ENCODE assay signal across 9 cellular contexts in the genomic region with DNA sequence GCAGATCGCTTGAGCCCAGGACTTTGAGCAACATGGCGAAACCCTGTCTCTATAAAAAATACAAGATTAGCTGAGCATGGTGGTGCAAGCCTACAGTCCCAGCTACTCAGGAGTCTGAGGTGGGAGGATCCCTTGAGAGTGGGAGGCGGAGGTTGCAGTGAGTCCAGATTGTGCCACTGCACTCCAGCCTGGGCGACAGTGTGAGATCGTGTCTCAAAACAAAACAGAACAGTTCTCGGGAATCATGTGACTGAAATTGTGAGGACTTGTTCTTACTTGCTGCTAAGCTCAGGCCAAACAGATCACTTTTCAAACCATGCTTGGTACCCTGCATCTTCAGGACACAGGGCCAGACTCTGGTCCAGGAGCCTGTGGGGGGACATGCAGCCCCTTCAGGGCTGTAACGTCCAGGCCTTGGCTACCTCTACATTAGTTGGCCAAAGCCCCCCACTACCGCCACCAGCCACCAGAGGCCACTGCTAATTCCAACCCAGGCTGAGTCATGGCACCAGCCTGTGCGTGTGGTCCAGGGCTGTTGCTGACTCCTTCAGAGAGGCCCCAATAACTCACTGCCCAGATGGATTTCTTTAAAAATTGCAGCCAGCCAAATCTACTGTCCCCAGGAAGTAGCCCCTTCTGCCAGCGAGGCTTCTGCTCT. TPM values are rescaled to one million over a fixed set of nuclear protein-coding genes. Genes with fewer than 3 reads are reported as not detected.
DNase-seq lines count a peak whose midpoint lies in the region; TF ChIP-seq lines count a peak whose summit lies in the region.
"Had no signal": no experiment of that assay in that cellular context is flagged by ENCODE, and none has a peak within 500 bp of the region (broad histone marks: within the 10 kb centered on the region; RNA-seq: fewer than 3 reads in every experiment).

No MANE protein-coding gene starts in this region.

- no peak overlapping the region for H3K9ac ChIP-seq in Karpas-422 (ENCODE audit: low read length)

- peak; percentile 84 for TF ChIP-seq CTCF in GM12872 (IDR thresholded peaks at IDR 0.05; ENCODE audit: insufficient read depth, low read depth, low read length)
- TF ChIP-seq CTCF in esophagus muscularis mucosa (IDR thresholded peaks at IDR 0.05), result peak; percentile 11 to 45 (median 20)
- TF ChIP-seq CTCF in progenitor cell of endocrine pancreas (IDR thresholded peaks at IDR 0.05; ENCODE audit: unreplicated experiment), result peak; percentile 59
- TF ChIP-seq CTCF in vagina (IDR thresholded peaks at IDR 0.05), result peak in 1 of 3 experiments; percentile 25

- H3K9me2 ChIP-seq in Karpas-422 (replicated peaks; ENCODE audit: insufficient read depth, low read length), result no peaks in the 10 kb centered on the region

- intact Hi-C loops in esophagus muscularis mucosa (cut with DNase I), result no loop called here
- intact Hi-C loops in vagina (cut with DNase I), result no loop called here
- intact Hi-C loops in CD4-positive, alpha-beta memory T cell (cut with micrococcal nuclease), result no loop called here

- H3K4me1 Mint-ChIP-seq in progenitor cell of endocrine pancreas (ENCODE audit: low read depth), result no peaks in the 10 kb centered on the region
- H3K4me1 Mint-ChIP-seq in CD4-positive, alpha-beta memory T cell, result no peaks in the 10 kb centered on the region

- H4K20me1 ChIP-seq in Karpas-422 (ENCODE audit: insufficient read depth, low read depth, low read length), result no peaks in the 10 kb centered on the region

- DNase-seq in Karpas-422 (peak; percentile 79), esophagus muscularis mucosa (ENCODE audit: extremely low spot score) (no peak), progenitor cell of endocrine pancreas (ENCODE audit: low spot score, unreplicated experiment) (peak; percentile 16), vagina (ENCODE audit: extremely low spot score in 2 of 2) (no peak), NCI-H1048 (lab: John Stamatoyannopoulos, UW) (no peak)
- DNase-seq in activated CD4-positive, alpha-beta T cell treated with anti-CD3 and anti-CD28 coated beads for 4 hours, result peak; percentile 6 to 14
- no peak for DNase-seq in CD4-positive, alpha-beta memory T cell

- H3K4me3 ChIP-seq in Karpas-422 (ENCODE audit: low read length), result no peak overlapping the region
- no peak overlapping the region for H3K4me3 ChIP-seq in esophagus muscularis mucosa
- no peak overlapping the region for H3K4me3 ChIP-seq in vagina
- H3K4me3 ChIP-seq in CD4-positive, alpha-beta memory T cell (ENCODE audit: low read length in 2 of 2), result no peak overlapping the region

- WGBS in esophagus muscularis mucosa, result 78% methylated on average over 8 of the region's 10 CpGs

- no peak overlapping the region for H3K4me3 Mint-ChIP-seq in progenitor cell of endocrine pancreas (ENCODE audit: low read depth)
- H3K4me3 Mint-ChIP-seq in CD4-positive, alpha-beta memory T cell, result no peak overlapping the region

- 0 out of 2 replicates have a peak, but pooled peaks cover 2% of the 10 kb centered on the region for H3K4me1 ChIP-seq in Karpas-422 (ENCODE audit: low read length)
- peaks cover 0 to 8% (median 3%) of the 10 kb centered on the region in 4 donors for H3K4me1 ChIP-seq in esophagus muscularis mucosa
- peaks cover 11% of the 10 kb centered on the region for H3K4me1 ChIP-seq in vagina
- no peaks in the 10 kb centered on the region for H3K4me1 ChIP-seq in CD4-positive, alpha-beta memory T cell (ENCODE audit: insufficient read depth, low read length)

- peaks cover 7% of the 10 kb centered on the region for H3K27me3 Mint-ChIP-seq in progenitor cell of endocrine pancreas
- H3K27me3 Mint-ChIP-seq in CD4-positive, alpha-beta memory T cell, result peaks cover 1 to 15% of the 10 kb centered on the region in 2 donors

- H2AFZ ChIP-seq in Karpas-422 (ENCODE audit: low read length), result peak overlapping the region; percentile 54; the same call in 1 of the 2 replicates

- CTCF ChIA-PET in CD4-positive, alpha-beta memory T cell (lab: Charles Lee; ENCODE audit: partially characterized antibody), result interaction anchor here (1.2 kb wide), 1 partner anchor 31 kb away, joined by 4 read pairs; no protein-coding TSS in a partner anchor

- no peaks in the 10 kb centered on the region for H3K36me3 ChIP-seq in Karpas-422 (ENCODE audit: insufficient read depth, low read length)
- H3K36me3 ChIP-seq in esophagus muscularis mucosa, result no peaks in the 10 kb centered on the region
- no peaks in the 10 kb centered on the region for H3K36me3 ChIP-seq in vagina
- no peaks in the 10 kb centered on the region for H3K36me3 ChIP-seq in CD4-positive, alpha-beta memory T cell (ENCODE audit: insufficient read depth, low read length)

- no peaks in the 10 kb centered on the region for H3K9me3 ChIP-seq in Karpas-422 (ENCODE audit: low read length)
- no peaks in the 10 kb centered on the region for H3K9me3 ChIP-seq in esophagus muscularis mucosa
- H3K9me3 ChIP-seq in vagina, result no peaks in the 10 kb centered on the region
- no peaks in the 10 kb centered on the region for H3K9me3 ChIP-seq in CD4-positive, alpha-beta memory T cell (ENCODE audit: control insufficient read depth in 1 of 2, low read length in 2 of 2)

- POLR2A ChIA-PET in CD4-positive, alpha-beta memory T cell (lab: Charles Lee; ENCODE audit: partially characterized antibody), result no interaction called here

- no peak for TF ChIP-seq EP300 in esophagus muscularis mucosa (IDR thresholded peaks at IDR 0.05)

- no peak overlapping the region for H3K4me2 ChIP-seq in Karpas-422 (ENCODE audit: low read depth, low read length, poor library complexity, severe bottlenecking)

- no peak for TF ChIP-seq POLR2A in esophagus muscularis mucosa (IDR thresholded peaks at IDR 0.05; ENCODE audit: low read depth)
- TF ChIP-seq POLR2A in vagina (IDR thresholded peaks at IDR 0.05), result no peak

- H3K9me3 Mint-ChIP-seq in progenitor cell of endocrine pancreas (ENCODE audit: low read depth), result peaks cover 4% of the 10 kb centered on the region
- peaks cover 0 to 3% (median 0%) of the 10 kb centered on the region in 8 donors for H3K9me3 Mint-ChIP-seq in CD4-positive, alpha-beta memory T cell

- no peak overlapping the region for H3K27ac Mint-ChIP-seq in progenitor cell of endocrine pancreas
- no peak overlapping the region for H3K27ac Mint-ChIP-seq in CD4-positive, alpha-beta memory T cell

- no peaks in the 10 kb centered on the region for H3K27me3 ChIP-seq in Karpas-422 (ENCODE audit: low read length)
- H3K27me3 ChIP-seq in esophagus muscularis mucosa, result no peaks in the 10 kb centered on the region
- no peaks in the 10 kb centered on the region for H3K27me3 ChIP-seq in vagina
- H3K27me3 ChIP-seq in CD4-positive, alpha-beta memory T cell (ENCODE audit: insufficient read depth, low read length), result no peaks in the 10 kb centered on the region

- H3K27ac ChIP-seq in Karpas-422 (ENCODE audit: low read length) (no peak overlapping the region), esophagus muscularis mucosa (replicated peaks in 1 of 4) (no peak overlapping the region), vagina (no peak overlapping the region)
- no peak overlapping the region for H3K27ac ChIP-seq in CD4-positive, alpha-beta memory T cell (ENCODE audit: low read depth, low read length)

- peaks cover 5% of the 10 kb centered on the region for H3K36me3 Mint-ChIP-seq in progenitor cell of endocrine pancreas (ENCODE audit: insufficient read depth)
- H3K36me3 Mint-ChIP-seq in CD4-positive, alpha-beta memory T cell, result no peaks in the 10 kb centered on the region

- no peaks in the 10 kb centered on the region for H3K79me2 ChIP-seq in Karpas-422 (ENCODE audit: low read length)

RNA-seq across cellular contexts. Expression of gene SYNDIG1L, which starts 33.4 kb away (rescaled TPM):
- total RNA-seq in Karpas-422 (2014; rRNA removed; shearing (Covaris generic); ENCODE audit: low replicate concordance), result not detected in 2 replicates
- under 1 TPM in 3 of 4 donors, not detected in 1; 0.29 to 0.65 (median 0.33) TPM for total RNA-seq in esophagus muscularis mucosa
- total RNA-seq in progenitor cell of endocrine pancreas, result 0.29 and 0.34 TPM in 2 replicates
- total RNA-seq in vagina, result not detected
- not detected for total RNA-seq in CD4-positive, alpha-beta memory T cell
- not detected for polyA plus RNA-seq in CD4-positive, alpha-beta memory T cell
- total RNA-seq: pulmonary artery endothelial cell had no signal

RNA-seq across cellular contexts. Expression of gene NPC2, which starts 33.7 kb away (rescaled TPM):
- 113 and 120 TPM in 2 replicates for total RNA-seq in Karpas-422 (2014; rRNA removed; shearing (Covaris generic); ENCODE audit: low replicate concordance)
- total RNA-seq in esophagus muscularis mucosa (100 to 1,000 TPM; 119 to 205 (median 162) TPM), progenitor cell of endocrine pancreas (177 and 186 TPM in 2 replicates), vagina (165 TPM)
- 10 to 100 TPM; 50.9 to 54.2 TPM for total RNA-seq in CD4-positive, alpha-beta memory T cell
- polyA plus RNA-seq in CD4-positive, alpha-beta memory T cell, result 10 to 100 TPM; 83.4 to 89.9 TPM

RNA-seq across cellular contexts. Expression of gene ISCA2, which starts 34.1 kb away (rescaled TPM):
- total RNA-seq in Karpas-422 (2014; rRNA removed; shearing (Covaris generic); ENCODE audit: low replicate concordance), result 25.7 and 40.0 TPM in 2 replicates
- 10 to 100 TPM in 3 of 4 donors, 1 to 10 TPM in 1; 5.8 to 20.4 (median 15.1) TPM for total RNA-seq in esophagus muscularis mucosa
- 34.0 and 37.2 TPM in 2 replicates for total RNA-seq in progenitor cell of endocrine pancreas
- 26.0 TPM for total RNA-seq in vagina
- total RNA-seq in CD4-positive, alpha-beta memory T cell, result 10 to 100 TPM; 31.3 to 33.1 TPM
- 10 to 100 TPM; 61.7 to 83.1 TPM for polyA plus RNA-seq in CD4-positive, alpha-beta memory T cell

Comparison
In these comparisons a context has a peak if more than half of its experiments do, and no peak if none do; other contexts are left out.
1. DNase-seq: peak in Karpas-422 (single experiment), activated CD4-positive, alpha-beta T cell treated with anti-CD3 and anti-CD28 coated beads for 4 hours (2 of 2) and progenitor cell of endocrine pancreas (single experiment); none in esophagus muscularis mucosa (single experiment), vagina (0 of 2), CD4-positive, alpha-beta memory T cell (0 of 5) and NCI-H1048 (single experiment).